ENCODE assay signal across 8 cellular contexts in genomic region chr2:152025678-152026287, GRCh38.
DNase-seq lines count a peak whose midpoint lies in the region; ATAC-seq and TF ChIP-seq lines count a peak whose summit lies in the region.

No MANE protein-coding gene starts in this region.

- H3K4me1 ChIP-seq in adipocyte (ENCODE audit: control insufficient read depth, insufficient read depth, low read length) = peaks cover 12% of the 10 kb centered on the region
- H3K4me1 ChIP-seq in left ventricle myocardium inferior = no peaks in the 10 kb centered on the region

- no peak overlapping the region for H3K9ac ChIP-seq in adipocyte (ENCODE audit: low read length)

- intact Hi-C loops in left ventricle myocardium inferior (cut with micrococcal nuclease) = no loop called here

- ATAC-seq in HG02798 (IDR thresholded peaks at IDR 0.05; ENCODE audit: poor library complexity, unreplicated experiment) = peak; percentile 94

- TF ChIP-seq CTCF in GM12875 (IDR thresholded peaks at IDR 0.05; ENCODE audit: borderline replicate concordance, insufficient read depth, low read depth, low read length) (peak; percentile 97), left ventricle myocardium inferior (IDR thresholded peaks at IDR 0.05; ENCODE audit: borderline replicate concordance) (peak; percentile 95)

- H3K27ac ChIP-seq in left ventricle myocardium inferior (replicated peaks) = no peak overlapping the region

- H3K27me3 ChIP-seq in adipocyte (replicated peaks; ENCODE audit: control insufficient read depth, insufficient read depth, low read length) (no peaks in the 10 kb centered on the region), left ventricle myocardium inferior (ENCODE audit: low read depth) (peaks cover 2% of the 10 kb centered on the region)

- H3K9me3 ChIP-seq in adipocyte (ENCODE audit: control insufficient read depth, low read length) (no peaks in the 10 kb centered on the region), left ventricle myocardium inferior (replicated peaks) (no peaks in the 10 kb centered on the region)

- H3K4me3 ChIP-seq in GM12875 (ENCODE audit: low read depth, low read length) = no peak overlapping the region
- peak overlapping the region; percentile 75 for H3K4me3 ChIP-seq in adipocyte (ENCODE audit: low read length)
- peak overlapping the region; percentile 54 for H3K4me3 ChIP-seq in left ventricle myocardium inferior

- H3K36me3 ChIP-seq in adipocyte (ENCODE audit: control insufficient read depth, insufficient read depth, low read length, severe bottlenecking) = no peaks in the 10 kb centered on the region
- no peaks in the 10 kb centered on the region for H3K36me3 ChIP-seq in left ventricle myocardium inferior

- peak; percentile 28 for DNase-seq in NCI-H128 (lab: John Stamatoyannopoulos, UW; ENCODE audit: unreplicated experiment)
- DNase-seq in T follicular helper cell (ENCODE audit: low read depth) = peak; percentile 58
- peak; percentile 90 for DNase-seq in adipocyte (ENCODE audit: low read depth)
- DNase-seq in left ventricle myocardium inferior = peak; percentile 86
- peak; percentile 74 for DNase-seq in renal cortical epithelial cell (ENCODE audit: low read depth)
- DNase-seq in GM19238 (ENCODE audit: insufficient read length, low spot score) = no peak
